Comparison of ENCODE assay signal across 12 cellular contexts in the genomic region with DNA sequence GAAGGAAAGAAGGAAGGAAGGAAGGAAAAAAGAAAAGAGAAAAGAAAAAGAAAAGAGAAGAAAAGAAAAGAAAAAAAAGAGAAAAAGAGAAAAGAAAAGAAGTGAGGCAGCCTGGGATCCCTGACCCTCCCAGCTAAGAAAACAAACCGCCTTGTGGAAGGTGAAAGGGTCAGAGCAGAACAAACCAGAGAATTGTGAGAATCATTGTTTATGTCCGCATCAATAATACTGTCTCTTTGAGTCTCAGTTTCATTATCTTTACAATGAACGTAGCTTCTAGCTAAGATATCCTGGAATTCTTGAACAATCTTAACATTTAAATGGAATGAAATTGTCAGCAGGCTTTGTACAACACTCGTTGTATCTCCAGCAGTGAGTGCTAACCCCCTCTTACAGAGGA.
DNase-seq lines count a peak whose midpoint lies in the region; ATAC-seq, FAIRE-seq and TF ChIP-seq lines count a peak whose summit lies in the region.
"Had no signal": no experiment of that assay in that cellular context is flagged by ENCODE, and none has a peak within 500 bp of the region (broad histone marks: within the 10 kb centered on the region; RNA-seq: fewer than 3 reads in every experiment).

No MANE protein-coding gene starts in this region.

- H3K79me2 ChIP-seq in keratinocyte (ENCODE audit: control insufficient read depth, insufficient read depth, low read length), result no peaks in the 10 kb centered on the region
- H3K79me2 ChIP-seq in HepG2 (ENCODE audit: insufficient read depth, low read length), result no peaks in the 10 kb centered on the region

- TF ChIP-seq POLR2A in HepG2 (IDR thresholded peaks at IDR 0.05; ENCODE audit: insufficient read depth in 1 of 2, low read depth in 2 of 2, low read length in 2 of 2), result no peak

- H3K9me3 Mint-ChIP-seq in activated CD4-positive, alpha-beta memory T cell treated with anti-CD3 and anti-CD28 coated beads for 36 hours, result no peaks in the 10 kb centered on the region
- H3K9me3 Mint-ChIP-seq: central memory CD8-positive, alpha-beta T cell had no signal

- CTCF ChIA-PET in HepG2 (lab: Yijun Ruan, JAX; ENCODE audit: low intra/inter-chr PET ratio, low total read pairs), result no interaction called here
- CTCF ChIA-PET in activated CD4-positive, alpha-beta memory T cell treated with anti-CD3 and anti-CD28 coated beads for 36 hours (lab: Charles Lee), result no interaction called here

- POLR2A ChIA-PET in HepG2 (lab: Yijun Ruan, JAX), result interaction anchor here (1.1 kb wide), 1 partner anchor 96 kb away, joined by 3 read pairs; no protein-coding TSS in a partner anchor
- POLR2A ChIA-PET in activated CD4-positive, alpha-beta memory T cell treated with anti-CD3 and anti-CD28 coated beads for 36 hours (lab: Charles Lee), result no interaction called here

- FAIRE-seq in keratinocyte (lab: Jason Lieb, UNC) (no peak), HepG2 (lab: Jason Lieb, UNC) (no peak)
- FAIRE-seq: H1 had no signal

- TF ChIP-seq EP300 in HepG2 (IDR thresholded peaks at IDR 0.05; ENCODE audit: low read depth in 2 of 2, low read length in 2 of 2), result no peak
- TF ChIP-seq EP300 in HepG2 (CRISPR knock-in tag; IDR thresholded peaks at IDR 0.05; ENCODE audit: borderline replicate concordance), result no peak

- H4K20me1 ChIP-seq in keratinocyte (ENCODE audit: control insufficient read depth, extremely low read depth, insufficient read depth, low read length), result no peaks in the 10 kb centered on the region
- no peaks in the 10 kb centered on the region for H4K20me1 ChIP-seq in HepG2 (ENCODE audit: insufficient read depth, low read length)

- peak overlapping the region; percentile 93 for H3K9ac ChIP-seq in keratinocyte (ENCODE audit: control insufficient read depth, extremely low read depth, insufficient read depth, low read length)
- no peak overlapping the region for H3K9ac ChIP-seq in HepG2 (ENCODE audit: insufficient read depth, low read depth, low read length)

- H3K4me3 ChIP-seq in keratinocyte (ENCODE audit: control insufficient read depth in 2 of 3, extremely low read depth in 1 of 3, insufficient read depth in 2 of 3, low read depth in 1 of 3, low read length in 3 of 3) (no peak overlapping the region), skin epidermis (no peak overlapping the region), HepG2 (replicated peaks in 1 of 3; ENCODE audit: insufficient read depth in 1 of 3, low read depth in 2 of 3, low read length in 3 of 3) (no peak overlapping the region)

- BruUV-seq in HepG2 (replicated peaks; lab: Mats Ljungman, UMichigan), result no TSS peak

- H3K36me3 ChIP-seq in keratinocyte (ENCODE audit: control insufficient read depth in 2 of 2, extremely low read depth in 1 of 2, insufficient read depth in 2 of 2, low read length in 2 of 2) (no peaks in the 10 kb centered on the region), HepG2 (replicated peaks in 1 of 2; ENCODE audit: control insufficient read depth in 1 of 2, insufficient read depth in 2 of 2, low read length in 2 of 2) (no peaks in the 10 kb centered on the region)

- H3K4me1 Mint-ChIP-seq in activated CD4-positive, alpha-beta memory T cell treated with anti-CD3 and anti-CD28 coated beads for 36 hours (ENCODE audit: low read depth), result peaks cover 18% of the 10 kb centered on the region
- H3K4me1 Mint-ChIP-seq: central memory CD8-positive, alpha-beta T cell had no signal

- peaks cover 32% of the 10 kb centered on the region for H3K27me3 Mint-ChIP-seq in activated CD4-positive, alpha-beta memory T cell treated with anti-CD3 and anti-CD28 coated beads for 36 hours

- H3K4me1 ChIP-seq in keratinocyte (ENCODE audit: control insufficient read depth, extremely low read depth, insufficient read depth, low read length) (peaks cover 66% of the 10 kb centered on the region), HepG2 (ENCODE audit: insufficient read depth, low read length) (0 out of 2 replicates have a peak, but pooled peaks cover 11% of the 10 kb centered on the region)

- dilution Hi-C loops in keratinocyte (cut with MboI; ENCODE audit: extremely low pct_ligation_motif_present, low sequenced_read_pairs), result no loop called here

- TF ChIP-seq RAD21 in HepG2 (CRISPR knock-in tag; IDR thresholded peaks at IDR 0.05), result no peak

- in situ Hi-C loops in HepG2 (cut with HindIII; ENCODE audit: extremely low pct_ligation_motif_present, low pct_unique_long_range_greater_than_20kb), result no loop called here

- H3K4me2 ChIP-seq in keratinocyte (ENCODE audit: control insufficient read depth, extremely low read depth, insufficient read depth, low read depth, low read length), result peak overlapping the region; percentile 91
- no peak overlapping the region for H3K4me2 ChIP-seq in HepG2 (ENCODE audit: low read depth, low read length)

- no peak overlapping the region for H3K4me3 Mint-ChIP-seq in activated CD4-positive, alpha-beta memory T cell treated with anti-CD3 and anti-CD28 coated beads for 36 hours
- H3K4me3 Mint-ChIP-seq: central memory CD8-positive, alpha-beta T cell had no signal

- peak overlapping the region; percentile 12 for H3K27ac ChIP-seq in angular gyrus (ENCODE audit: low read depth, low read length)
- H3K27ac ChIP-seq in keratinocyte (ENCODE audit: control insufficient read depth, insufficient read depth, low read length), result peak overlapping the region; percentile 99
- H3K27ac ChIP-seq in skin epidermis, result peak overlapping the region in 12 of 21 experiments; percentile 5 to 76 (median 62)
- H3K27ac ChIP-seq in HepG2 (ENCODE audit: extremely low read length, insufficient read depth, low read length), result no peak overlapping the region

- TF ChIP-seq CTCF in keratinocyte (optimal IDR thresholded peaks at IDR 0.05 in 1 of 3, IDR thresholded peaks at IDR 0.05 in 1 of 3, conservative IDR thresholded peaks at IDR 0.05 in 1 of 3; ENCODE audit: extremely low read depth in 1 of 3, insufficient read depth in 2 of 3, low read length in 3 of 3) (no peak), HepG2 (CRISPR knock-in tag; IDR thresholded peaks at IDR 0.05) (no peak)

- DNase-seq in HT-29 (ENCODE audit: low spot score), result peak; percentile 75
- no peak for DNase-seq in keratinocyte (ENCODE audit: low read depth, low spot score)
- no peak for DNase-seq in HepG2 (ENCODE audit: low spot score)
- DNase-seq in activated CD4-positive, alpha-beta memory T cell treated with anti-CD3 and anti-CD28 coated beads for 36 hours, result no peak
- no peak for DNase-seq in NCI-H69 (lab: John Stamatoyannopoulos, UW)
- DNase-seq: activated CD4-positive, CD25-positive, alpha-beta regulatory T cell; NCI-H345 had no signal

- no peaks in the 10 kb centered on the region for H3K36me3 Mint-ChIP-seq in activated CD4-positive, alpha-beta memory T cell treated with anti-CD3 and anti-CD28 coated beads for 36 hours

- H3K9me3 ChIP-seq in keratinocyte (ENCODE audit: control insufficient read depth, low read depth, low read length) (no peaks in the 10 kb centered on the region), HepG2 (ENCODE audit: low read length) (no peaks in the 10 kb centered on the region)

- H3K27me3 ChIP-seq in keratinocyte (ENCODE audit: control insufficient read depth, extremely low read depth, insufficient read depth, low read length) (no peaks in the 10 kb centered on the region), HepG2 (ENCODE audit: control insufficient read depth in 1 of 2, insufficient read depth in 2 of 2, low read length in 2 of 2) (peaks cover 0 to 9% of the 10 kb centered on the region in 2 experiments; a peak in 2 of 5 replicates)

- H3K27ac Mint-ChIP-seq in activated CD4-positive, alpha-beta memory T cell treated with anti-CD3 and anti-CD28 coated beads for 36 hours, result no peak overlapping the region

- ATAC-seq in HepG2 (no peak), GM19023 (IDR thresholded peaks at IDR 0.05; ENCODE audit: unreplicated experiment) (no peak)

- H2AFZ ChIP-seq in keratinocyte (ENCODE audit: control insufficient read depth, low read length) (no peak overlapping the region), HepG2 (ENCODE audit: low read length) (no peak overlapping the region)

- intact Hi-C loops in HepG2 (cut with micrococcal nuclease; ENCODE audit: unreplicated experiment), result no loop called here
- intact Hi-C loops in activated CD4-positive, alpha-beta memory T cell treated with anti-CD3 and anti-CD28 coated beads for 36 hours (cut with micrococcal nuclease), result no loop called here

- H3K9me1 ChIP-seq in keratinocyte (ENCODE audit: control insufficient read depth, extremely low read depth, insufficient read depth, low read length), result no peaks in the 10 kb centered on the region

- WGBS in HepG2 (ENCODE audit: low lambda C conversion rate), result 27% methylated on average over 4 of the region's 4 CpGs

TF ChIP-seq in HepG2, 621 proteins besides CTCF, POLR2A, EP300 and RAD21 (continues in another document):
- no peak for TF ChIP-seq ZNF256 (CRISPR knock-in tag; conservative IDR thresholded peaks at IDR 0.05)
- no peak for TF ChIP-seq ZNF558 (CRISPR knock-in tag; IDR thresholded peaks at IDR 0.05; ENCODE audit: borderline replicate concordance)
- TF ChIP-seq ZNF629 (CRISPR knock-in tag; conservative IDR thresholded peaks at IDR 0.05), result no peak
- no peak for TF ChIP-seq SCMH1 (CRISPR knock-in tag; IDR thresholded peaks at IDR 0.05; ENCODE audit: borderline replicate concordance)
- no peak for TF ChIP-seq NCOA2 (CRISPR knock-in tag; IDR thresholded peaks at IDR 0.05)
- no peak for TF ChIP-seq ELF1 (CRISPR knock-in tag; IDR thresholded peaks at IDR 0.05)
- no peak for TF ChIP-seq ZNF512 (CRISPR knock-in tag; IDR thresholded peaks at IDR 0.05)
- TF ChIP-seq ZNF879 (CRISPR knock-in tag; IDR thresholded peaks at IDR 0.05), result no peak
- no peak for TF ChIP-seq ZNF460 (CRISPR knock-in tag; IDR thresholded peaks at IDR 0.05; ENCODE audit: borderline replicate concordance)
- no peak for TF ChIP-seq ZBTB8A (CRISPR knock-in tag; IDR thresholded peaks at IDR 0.05; ENCODE audit: borderline replicate concordance, low read depth)
